1 cellular context compared by ENCODE assay signal in genomic region chr1:245181123-245181522, GRCh38.
TF ChIP-seq lines count a peak whose summit lies in the region.

No MANE protein-coding gene starts in this region.

TF ChIP-seq in H1, 55 proteins besides CTCF, POLR2A, EP300 and RAD21 (continued from another document):
- TF ChIP-seq SP4 (IDR thresholded peaks at IDR 0.05; ENCODE audit: low read length) = no peak
- TF ChIP-seq KDM5A (IDR thresholded peaks at IDR 0.05; ENCODE audit: low read length) = no peak
- no peak for TF ChIP-seq SUZ12 (IDR thresholded peaks at IDR 0.05; ENCODE audit: low read length)
- TF ChIP-seq RXRA (IDR thresholded peaks at IDR 0.05; ENCODE audit: insufficient read depth, low read depth, low read length) = no peak
- no peak for TF ChIP-seq GTF2F1 (IDR thresholded peaks at IDR 0.05; ENCODE audit: borderline replicate concordance, low read depth, low read length)
- TF ChIP-seq GABPA (IDR thresholded peaks at IDR 0.05; ENCODE audit: borderline replicate concordance, insufficient read depth, low read length) = no peak
- no peak for TF ChIP-seq SAP30 (IDR thresholded peaks at IDR 0.05; ENCODE audit: insufficient read depth, insufficient replicate concordance, low read length)
- no peak for TF ChIP-seq CREB1 (IDR thresholded peaks at IDR 0.05)
- no peak for TF ChIP-seq CBX5 (IDR thresholded peaks at IDR 0.05; ENCODE audit: low read depth, low read length)
- no peak for TF ChIP-seq KDM1A (IDR thresholded peaks at IDR 0.05; ENCODE audit: borderline replicate concordance, low read length)
- no peak for TF ChIP-seq SP2 (IDR thresholded peaks at IDR 0.05; ENCODE audit: low read length)
- no peak for TF ChIP-seq JUND (IDR thresholded peaks at IDR 0.05; ENCODE audit: low read length)
- no peak for TF ChIP-seq MAX (IDR thresholded peaks at IDR 0.05)
- TF ChIP-seq TEAD4 (IDR thresholded peaks at IDR 0.05; ENCODE audit: low read depth, low read length) = no peak
- no peak for TF ChIP-seq USF2 (IDR thresholded peaks at IDR 0.05; ENCODE audit: low read length)
- TF ChIP-seq NANOG (IDR thresholded peaks at IDR 0.05; ENCODE audit: insufficient read depth, low read depth, low read length, poor library complexity, severe bottlenecking) = no peak
